ENCODE assay signal across 8 cellular contexts in genomic region chr3:185677146-185677829, GRCh38.
DNase-seq lines count a peak whose midpoint lies in the region; TF ChIP-seq lines count a peak whose summit lies in the region.

No MANE protein-coding gene starts in this region.

- no peaks in the 10 kb centered on the region for H3K4me1 ChIP-seq in neural progenitor cell

- no peak overlapping the region for H3K27ac ChIP-seq in neural progenitor cell

- no peak overlapping the region for H2AFZ ChIP-seq in neural progenitor cell (replicated peaks)

- H3K4me3 ChIP-seq in neural progenitor cell: no peak overlapping the region

- H3K27me3 ChIP-seq in neural progenitor cell: no peaks in the 10 kb centered on the region

- H3F3A ChIP-seq in neural progenitor cell (ENCODE audit: low read depth): peaks cover 39% of the 10 kb centered on the region

- no peaks in the 10 kb centered on the region for H3K27me3 Mint-ChIP-seq in neural progenitor cell (ENCODE audit: insufficient read depth, low read depth)

- H3K9me3 Mint-ChIP-seq in neural progenitor cell: peaks cover 9% of the 10 kb centered on the region

- H3K9me3 ChIP-seq in neural progenitor cell (ENCODE audit: low read depth): no peaks in the 10 kb centered on the region

- H3K4me2 ChIP-seq in neural progenitor cell: no peak overlapping the region

- no peaks in the 10 kb centered on the region for H3K4me1 Mint-ChIP-seq in neural progenitor cell

- H3K9ac ChIP-seq in neural progenitor cell: no peak overlapping the region

- no peak overlapping the region for H3K27ac Mint-ChIP-seq in neural progenitor cell

- no peak overlapping the region for H3K4me3 Mint-ChIP-seq in neural progenitor cell

- peaks cover 27% of the 10 kb centered on the region for H4K20me1 ChIP-seq in neural progenitor cell (ENCODE audit: low read depth)

- DNase-seq in ELF-1 (ENCODE audit: low read depth, low spot score): peak; percentile 82
- DNase-seq in HT-29 (ENCODE audit: low spot score): peak; percentile 92
- peak; percentile 69 for DNase-seq in OCI-M1 (lab: John Stamatoyannopoulos, UW)
- DNase-seq in epidermal melanocyte (ENCODE audit: insufficient read length, low spot score): peak; percentile 61
- peak; percentile 73 for DNase-seq in neural progenitor cell (ENCODE audit: low spot score)
- no peak for DNase-seq in ecto neural progenitor cell (ENCODE audit: low spot score)
- DNase-seq in stimulated activated CD8-positive, alpha-beta memory T cell treated with anti-CD3 and anti-CD28 coated beads, Interleukin-4, amount 100 ng/mL, for 48 hours: no peak
- no peak for DNase-seq in activated gamma-delta T cell (lab: John Stamatoyannopoulos, UW)

- H3K79me2 ChIP-seq in neural progenitor cell (ENCODE audit: low read depth): peaks cover 69% of the 10 kb centered on the region

- H3K36me3 ChIP-seq in neural progenitor cell: peaks cover 22% of the 10 kb centered on the region

- peaks cover 69% of the 10 kb centered on the region for H3K36me3 Mint-ChIP-seq in neural progenitor cell

- TF ChIP-seq CTCF in neural progenitor cell (IDR thresholded peaks at IDR 0.05): peak; percentile 69

Comparison
In these comparisons a context has a peak if more than half of its experiments do, and no peak if none do; other contexts are left out.
1. DNase-seq: peak in ELF-1 (single experiment), HT-29 (single experiment), OCI-M1 (single experiment), epidermal melanocyte (single experiment) and neural progenitor cell (single experiment); none in ecto neural progenitor cell (single experiment), stimulated activated CD8-positive, alpha-beta memory T cell treated with anti-CD3 and anti-CD28 coated beads, Interleukin-4, amount 100 ng/mL, for 48 hours (single experiment) and activated gamma-delta T cell (single experiment).